1 cellular context compared by ENCODE assay signal in genomic region chr7:1169409-1170368, GRCh38.
TF ChIP-seq lines count a peak whose summit lies in the region.

No MANE protein-coding gene starts in this region.

TF ChIP-seq in GM12878, 131 proteins besides CTCF, POLR2A, EP300 and RAD21 (continued from another document):
- no peak for TF ChIP-seq TARDBP (IDR thresholded peaks at IDR 0.05; ENCODE audit: borderline replicate concordance)
- no peak for TF ChIP-seq NKRF (conservative IDR thresholded peaks at IDR 0.05)
- peak; percentile 97 for TF ChIP-seq YY1 (IDR thresholded peaks at IDR 0.05; ENCODE audit: low read depth, low read length)
- TF ChIP-seq TAF1 (IDR thresholded peaks at IDR 0.05; ENCODE audit: borderline replicate concordance, low read depth, low read length) = peak; percentile 85; the same call in 1 of the 2 replicates
- TF ChIP-seq IKZF2 (IDR thresholded peaks at IDR 0.05) = 0 out of 4 replicates have a peak, but pooled peaks of 1 of the 2 experiments have one; percentile 11
- TF ChIP-seq TCF12 (IDR thresholded peaks at IDR 0.05; ENCODE audit: low read depth, low read length) = no peak
- TF ChIP-seq BHLHE40 (IDR thresholded peaks at IDR 0.05; ENCODE audit: borderline replicate concordance in 1 of 2, low read depth in 2 of 2, low read length in 1 of 2) = peak in 1 of 2 experiments; percentile 14; a peak in 2 of 4 replicates
- no peak for TF ChIP-seq PKNOX1 (IDR thresholded peaks at IDR 0.05)
- 0 out of 2 replicates have a peak, but pooled peaks have one; percentile 23 for TF ChIP-seq ZNF207 (IDR thresholded peaks at IDR 0.05; ENCODE audit: borderline replicate concordance)
- TF ChIP-seq HCFC1 (IDR thresholded peaks at IDR 0.05; ENCODE audit: low read length) = no peak; the same call in 1 of the 2 replicates
- peak; percentile 50 for TF ChIP-seq GATAD2B (conservative IDR thresholded peaks at IDR 0.05; ENCODE audit: low read depth)
- peak; percentile 38; the same call in 1 of the 2 replicates for TF ChIP-seq MAX (IDR thresholded peaks at IDR 0.05; ENCODE audit: low read depth, low read length)
- TF ChIP-seq ZNF687 (IDR thresholded peaks at IDR 0.05) = peak; percentile 40; the same call in 1 of the 2 replicates
- peak; percentile 53; the same call in 1 of the 2 replicates for TF ChIP-seq NBN (IDR thresholded peaks at IDR 0.05)
- 0 out of 2 replicates have a peak, but pooled peaks have one; percentile 19 for TF ChIP-seq PAX5 (IDR thresholded peaks at IDR 0.05; ENCODE audit: borderline replicate concordance, low read depth, low read length)
- TF ChIP-seq SP1 (IDR thresholded peaks at IDR 0.05; ENCODE audit: low read depth, low read length) = peak; percentile 63
- TF ChIP-seq MLLT1 (IDR thresholded peaks at IDR 0.05) = peak; percentile 66
- TF ChIP-seq SMC3 (IDR thresholded peaks at IDR 0.05; ENCODE audit: borderline replicate concordance, low read length) = peak; percentile 69
- peak; percentile 25; the same call in 1 of the 2 replicates for TF ChIP-seq CREM (IDR thresholded peaks at IDR 0.05; ENCODE audit: low read depth)
- peak; percentile 83; the same call in 1 of the 2 replicates for TF ChIP-seq SMARCA5 (IDR thresholded peaks at IDR 0.05)
TF ChIP-seq in GM12878: peak in this region for 21.
